Comparison of ENCODE assay signal across 1 cellular context in genomic region chr15:55407949-55408766, GRCh38.
TF ChIP-seq lines count a peak whose summit lies in the region.

Gene CCPG1 (minus strand): TSS chr15:55408359. CDS start chr15:55389424, 18,935 bp downstream.
Gene PIERCE2 (plus strand): TSS chr15:55408495. CDS start chr15:55408769, 274 bp downstream.

TF ChIP-seq in HEK293, 187 proteins besides CTCF, POLR2A, EP300 and RAD21 (continued from another document and continues in another):
- TF ChIP-seq TSHZ1 (tag by site-specific recombination; IDR thresholded peaks at IDR 0.05; ENCODE audit: borderline replicate concordance) (no peak), ZXDB (tag by site-specific recombination; IDR thresholded peaks at IDR 0.05) (0 out of 2 replicates have a peak, but pooled peaks have one; percentile 37), ZNF416 (tag by site-specific recombination; IDR thresholded peaks at IDR 0.05) (no peak), ZIC2 (tag by site-specific recombination; IDR thresholded peaks at IDR 0.05) (peak; percentile 49), ZNF280D (tag by site-specific recombination; IDR thresholded peaks at IDR 0.05) (no peak), GLIS1 (tag by site-specific recombination; IDR thresholded peaks at IDR 0.05) (peak; percentile 57), ZNF266 (tag by site-specific recombination; IDR thresholded peaks at IDR 0.05; ENCODE audit: low read depth) (no peak), TCF7L2 (IDR thresholded peaks at IDR 0.05; ENCODE audit: borderline replicate concordance, low read depth, low read length) (no peak), ZNF626 (tag by site-specific recombination; IDR thresholded peaks at IDR 0.05) (no peak), ZNF664 (tag by site-specific recombination; IDR thresholded peaks at IDR 0.05) (no peak), ZNF747 (tag by site-specific recombination; IDR thresholded peaks at IDR 0.05) (no peak), PRDM2 (tag by site-specific recombination; IDR thresholded peaks at IDR 0.05; ENCODE audit: borderline replicate concordance) (no peak), ZNF658 (tag by site-specific recombination; IDR thresholded peaks at IDR 0.05) (no peak), YY1 (tag by site-specific recombination; IDR thresholded peaks at IDR 0.05) (no peak), GLI2 (tag by site-specific recombination; IDR thresholded peaks at IDR 0.05; ENCODE audit: borderline replicate concordance, low read depth) (no peak), YY2 (tag by site-specific recombination; IDR thresholded peaks at IDR 0.05) (no peak), MZF1 (tag by site-specific recombination; IDR thresholded peaks at IDR 0.05; ENCODE audit: borderline replicate concordance) (peak; percentile 58; the same call in 1 of the 2 replicates), ZBTB8A (tag by site-specific recombination; IDR thresholded peaks at IDR 0.05) (peak; percentile 99), ZNF473 (tag by site-specific recombination; IDR thresholded peaks at IDR 0.05) (no peak), ZBTB11 (tag by site-specific recombination; conservative IDR thresholded peaks at IDR 0.05; ENCODE audit: low read depth) (peak; percentile 77), SETDB1 (IDR thresholded peaks at IDR 0.05; ENCODE audit: insufficient read length, low read length) (no peak), ZNF433 (tag by site-specific recombination; IDR thresholded peaks at IDR 0.05; ENCODE audit: low read depth) (no peak), GLI4 (tag by site-specific recombination; IDR thresholded peaks at IDR 0.05) (no peak), ZNF2 (tag by site-specific recombination; IDR thresholded peaks at IDR 0.05) (peak; percentile 50), ATF2 (tag by site-specific recombination; IDR thresholded peaks at IDR 0.05; ENCODE audit: low read depth) (0 out of 2 replicates have a peak, but pooled peaks have one; percentile 39), ZNF600 (tag by site-specific recombination; IDR thresholded peaks at IDR 0.05) (peak; percentile 66), ZNF571 (tag by site-specific recombination; IDR thresholded peaks at IDR 0.05) (no peak), ZNF239 (tag by site-specific recombination; IDR thresholded peaks at IDR 0.05) (no peak), ZNF701 (tag by site-specific recombination; IDR thresholded peaks at IDR 0.05) (no peak), ZNF324 (tag by site-specific recombination; IDR thresholded peaks at IDR 0.05) (no peak), ZNF184 (tag by site-specific recombination; IDR thresholded peaks at IDR 0.05) (no peak), KLF1 (tag by site-specific recombination; IDR thresholded peaks at IDR 0.05) (peak; percentile 84), ZNF768 (tag by site-specific recombination; IDR thresholded peaks at IDR 0.05) (no peak), ZNF221 (tag by site-specific recombination; IDR thresholded peaks at IDR 0.05; ENCODE audit: borderline replicate concordance) (no peak), ZNF350 (tag by site-specific recombination; IDR thresholded peaks at IDR 0.05) (no peak), ZNF211 (tag by site-specific recombination; IDR thresholded peaks at IDR 0.05; ENCODE audit: low read depth) (no peak)
- TF ChIP-seq, protein P1, sequence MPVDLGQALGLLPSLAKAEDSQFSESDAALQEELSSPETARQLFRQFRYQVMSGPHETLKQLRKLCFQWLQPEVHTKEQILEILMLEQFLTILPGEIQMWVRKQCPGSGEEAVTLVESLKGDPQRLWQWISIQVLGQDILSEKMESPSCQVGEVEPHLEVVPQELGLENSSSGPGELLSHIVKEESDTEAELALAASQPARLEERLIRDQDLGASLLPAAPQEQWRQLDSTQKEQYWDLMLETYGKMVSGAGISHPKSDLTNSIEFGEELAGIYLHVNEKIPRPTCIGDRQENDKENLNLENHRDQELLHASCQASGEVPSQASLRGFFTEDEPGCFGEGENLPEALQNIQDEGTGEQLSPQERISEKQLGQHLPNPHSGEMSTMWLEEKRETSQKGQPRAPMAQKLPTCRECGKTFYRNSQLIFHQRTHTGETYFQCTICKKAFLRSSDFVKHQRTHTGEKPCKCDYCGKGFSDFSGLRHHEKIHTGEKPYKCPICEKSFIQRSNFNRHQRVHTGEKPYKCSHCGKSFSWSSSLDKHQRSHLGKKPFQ (tag by site-specific recombination; IDR thresholded peaks at IDR 0.05), result no peak
- TF ChIP-seq, protein P2, sequence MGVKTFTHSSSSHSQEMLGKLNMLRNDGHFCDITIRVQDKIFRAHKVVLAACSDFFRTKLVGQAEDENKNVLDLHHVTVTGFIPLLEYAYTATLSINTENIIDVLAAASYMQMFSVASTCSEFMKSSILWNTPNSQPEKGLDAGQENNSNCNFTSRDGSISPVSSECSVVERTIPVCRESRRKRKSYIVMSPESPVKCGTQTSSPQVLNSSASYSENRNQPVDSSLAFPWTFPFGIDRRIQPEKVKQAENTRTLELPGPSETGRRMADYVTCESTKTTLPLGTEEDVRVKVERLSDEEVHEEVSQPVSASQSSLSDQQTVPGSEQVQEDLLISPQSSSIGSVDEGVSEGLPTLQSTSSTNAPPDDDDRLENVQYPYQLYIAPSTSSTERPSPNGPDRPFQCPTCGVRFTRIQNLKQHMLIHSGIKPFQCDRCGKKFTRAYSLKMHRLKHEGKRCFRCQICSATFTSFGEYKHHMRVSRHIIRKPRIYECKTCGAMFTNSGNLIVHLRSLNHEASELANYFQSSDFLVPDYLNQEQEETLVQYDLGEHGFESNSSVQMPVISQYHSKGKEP (tag by site-specific recombination; IDR thresholded peaks at IDR 0.05), result peak; percentile 85
